33 cellular contexts compared by ENCODE assay signal in genomic region chr15:82580713-82581112, GRCh38.
"Had no signal": no experiment of that assay in that cellular context is flagged by ENCODE, and none has a peak within 500 bp of the region (broad histone marks: within the 10 kb centered on the region; RNA-seq: fewer than 3 reads in every experiment).

No MANE protein-coding gene starts in this region.

- H3K27ac ChIP-seq: ascending aorta, body of pancreas, brain microvascular endothelial cell, breast epithelium, cardiac muscle cell had no signal

- DNase-seq: activated effector memory CD4-positive, alpha-beta T cell treated with anti-CD3 and anti-CD28 coated beads, Interleukin-2, amount 50 U/mL, for 16 hours; activated effector memory CD4-positive, alpha-beta T cell treated with Interleukin-2 at 50 U/mL for 16 hours; activated gamma-delta T cell; activated gamma-delta T cell treated with Interleukin-2 at 50 U/mL for 16 hours; activated naive CD4-positive, alpha-beta T cell; activated naive CD4-positive, alpha-beta T cell treated with anti-CD3 and anti-CD28 coated beads for 36 hours; activated naive CD4-positive, alpha-beta T cell treated with anti-CD3 and anti-CD28 coated beads, Interleukin-2, amount 10 ng/mL, durations not matched to agents 7 days and 5 days; activated naive CD4-positive, alpha-beta T cell treated with anti-CD3 and anti-CD28 coated beads, Interleukin-2, amount 50 U/mL, for 16 hours; activated naive CD4-positive, alpha-beta T cell treated with Interleukin-2 at 50 U/mL for 16 hours; activated naive CD8-positive, alpha-beta T cell treated with anti-CD3 and anti-CD28 coated beads for 36 hours; activated naive CD8-positive, alpha-beta T cell treated with anti-CD3 and anti-CD28 coated beads, Interleukin-2, amount 10 ng/mL, durations not matched to agents 7 days and 5 days; activated naive CD8-positive, alpha-beta T cell treated with anti-CD3 and anti-CD28 coated beads, Interleukin-2, amount 50 U/mL, for 24 hours; activated T-cell treated with anti-CD3 and anti-CD28 coated beads, Interleukin-2, amount 50 U/mL, for 24 hours; activated T-cell treated with anti-CD3 and anti-CD28 coated beads, Interleukin-2, amount 50 U/mL, for 4 hours; activated T-cell treated with anti-CD3 and anti-CD28 coated beads, Interleukin-2, amount 50 U/mL, for 48 hours; activated T-cell treated with anti-CD3 and anti-CD28 coated beads, Interleukin-2, amount 50 U/mL, for 72 hours; amniotic stem cell; amygdala; anterior cingulate cortex; aorta; body of pancreas; brain microvascular endothelial cell; caudate nucleus; central memory CD4-positive, alpha-beta T cell; cerebellar nuclear complex had no signal

- H3K9me3 ChIP-seq: ascending aorta, body of pancreas, breast epithelium had no signal

- H3K27me3 ChIP-seq: ascending aorta, body of pancreas, brain microvascular endothelial cell, breast epithelium had no signal

- H3K4me3 ChIP-seq: ascending aorta, body of pancreas, breast epithelium, cardiac muscle cell had no signal

- FAIRE-seq: astrocyte, bronchial epithelial cell, colon had no signal

- H3K4me1 ChIP-seq: ascending aorta, body of pancreas, breast epithelium had no signal

- H3K36me3 ChIP-seq: ascending aorta, brain microvascular endothelial cell, breast epithelium, cardiac muscle cell had no signal

- ATAC-seq: activated naive CD4-positive, alpha-beta T cell treated with anti-CD3 and anti-CD28 coated beads, Interleukin-2, amount 50 U/mL, for 72 hours; activated naive CD8-positive, alpha-beta T cell treated with anti-CD3 and anti-CD28 coated beads, Interleukin-2, amount 50 U/mL, for 24 hours; activated T-cell treated with anti-CD3 and anti-CD28 coated beads, Interleukin-2, amount 50 U/mL, for 4 hours; activated T-cell treated with anti-CD3 and anti-CD28 coated beads, Interleukin-2, amount 50 U/mL, for 72 hours; activated T-helper 17 cell treated with anti-CD3 and anti-CD28 coated beads, Interleukin-2, amount 50 U/mL, for 72 hours; body of pancreas had no signal
